16 cellular contexts compared by ENCODE assay signal in the genomic region with DNA sequence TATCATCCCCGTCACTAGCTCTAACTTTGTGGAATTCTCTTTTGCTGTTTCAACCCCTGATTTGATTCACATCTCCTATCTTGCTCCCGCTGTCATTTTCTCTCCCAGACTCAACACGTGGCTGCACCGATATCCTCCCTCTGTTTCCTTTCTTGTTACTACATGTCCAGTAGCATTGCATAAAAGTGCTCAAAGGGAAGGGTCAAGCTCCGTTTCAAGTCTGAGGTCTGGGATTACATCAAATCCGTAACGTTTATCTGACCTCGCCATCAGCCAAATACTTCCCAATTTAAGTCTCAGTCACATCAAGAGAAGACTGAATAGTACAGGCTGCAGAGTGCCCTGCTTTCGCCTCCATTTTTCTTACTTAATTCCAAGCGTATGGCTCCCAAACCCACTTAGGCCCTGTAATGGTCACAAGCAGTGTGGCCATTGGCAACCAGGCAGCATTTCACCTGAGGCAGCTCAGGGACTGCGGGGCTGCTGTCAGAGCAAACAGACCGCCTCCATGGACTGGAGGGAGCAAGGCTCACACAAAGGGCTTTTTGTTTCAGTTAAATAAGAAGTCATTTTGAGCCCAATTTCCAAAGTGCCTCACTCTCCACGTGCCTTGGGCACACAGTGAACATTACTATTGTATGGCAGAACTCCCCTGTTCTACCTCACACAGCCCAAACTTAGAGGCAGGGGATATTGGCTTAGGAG.
DNase-seq lines count a peak whose midpoint lies in the region; ATAC-seq and TF ChIP-seq lines count a peak whose summit lies in the region.
"Had no signal": no experiment of that assay in that cellular context is flagged by ENCODE, and none has a peak within 500 bp of the region (broad histone marks: within the 10 kb centered on the region; RNA-seq: fewer than 3 reads in every experiment).

No MANE protein-coding gene starts in this region.

- no peaks in the 10 kb centered on the region for H3F3A ChIP-seq in SU-DHL-6 (ENCODE audit: insufficient read depth)

- H3K4me1 Mint-ChIP-seq in activated CD4-positive, alpha-beta T cell treated with anti-CD3 and anti-CD28 coated beads, Interleukin-2, amount 10 ng/mL, durations not matched to agents 24 days and 14 days, result no peaks in the 10 kb centered on the region
- peaks cover 7% of the 10 kb centered on the region for H3K4me1 Mint-ChIP-seq in Caco-2 (ENCODE audit: low read depth, unreplicated experiment)
- peaks cover 8% of the 10 kb centered on the region for H3K4me1 Mint-ChIP-seq in mesothelial cell of epicardium
- H3K4me1 Mint-ChIP-seq: CD4-positive, alpha-beta memory T cell; central memory CD8-positive, alpha-beta T cell had no signal

- no peak overlapping the region for H3K27ac ChIP-seq in SU-DHL-6 (ENCODE audit: low read depth, low read length)
- H3K27ac ChIP-seq: foreskin keratinocyte, SK-N-MC, tibial nerve, VCaP had no signal

- H3K4me3 ChIP-seq in SU-DHL-6 (ENCODE audit: insufficient read depth, low read length, poor library complexity, severe bottlenecking) (no peak overlapping the region), Caco-2 (ENCODE audit: low read depth, low read length) (no peak overlapping the region)
- H3K4me3 ChIP-seq: SK-N-MC, tibial nerve had no signal

- no peak overlapping the region for H3K9ac ChIP-seq in SU-DHL-6 (ENCODE audit: low read length)

- no peaks in the 10 kb centered on the region for H3K9me3 ChIP-seq in SU-DHL-6 (ENCODE audit: insufficient read depth, low read length)
- no peaks in the 10 kb centered on the region for H3K9me3 ChIP-seq in Caco-2
- H3K9me3 ChIP-seq: tibial nerve had no signal

- H3K27me3 ChIP-seq in SU-DHL-6 (ENCODE audit: low read length) (no peaks in the 10 kb centered on the region), Caco-2 (replicated peaks; ENCODE audit: control insufficient read depth, insufficient read depth, low read length) (no peaks in the 10 kb centered on the region)
- H3K27me3 ChIP-seq: foreskin keratinocyte, tibial nerve had no signal

- CTCF ChIA-PET in Caco-2 (lab: Charles Lee), result no interaction called here

- ATAC-seq in GM19463 (IDR thresholded peaks at IDR 0.05; ENCODE audit: unreplicated experiment), result no peak
- ATAC-seq: foreskin keratinocyte had no signal

- H3K79me2 ChIP-seq in SU-DHL-6 (ENCODE audit: insufficient read depth, low read length), result no peaks in the 10 kb centered on the region

- no peaks in the 10 kb centered on the region for H3K36me3 ChIP-seq in SU-DHL-6 (ENCODE audit: low read length)
- no peaks in the 10 kb centered on the region for H3K36me3 ChIP-seq in Caco-2 (ENCODE audit: control insufficient read depth, insufficient read depth, low read length)
- H3K36me3 ChIP-seq: tibial nerve had no signal

- no peaks in the 10 kb centered on the region for H3K36me3 Mint-ChIP-seq in activated CD4-positive, alpha-beta T cell treated with anti-CD3 and anti-CD28 coated beads, Interleukin-2, amount 10 ng/mL, durations not matched to agents 24 days and 14 days (ENCODE audit: low read depth)
- no peaks in the 10 kb centered on the region for H3K36me3 Mint-ChIP-seq in Caco-2 (ENCODE audit: insufficient read depth, unreplicated experiment)
- H3K36me3 Mint-ChIP-seq in mesothelial cell of epicardium, result no peaks in the 10 kb centered on the region
- H3K36me3 Mint-ChIP-seq: CD4-positive, alpha-beta memory T cell had no signal

- no peaks in the 10 kb centered on the region for H3K4me1 ChIP-seq in Caco-2
- H3K4me1 ChIP-seq: foreskin keratinocyte had no signal

- peaks cover 2% of the 10 kb centered on the region for H3K27me3 Mint-ChIP-seq in activated CD4-positive, alpha-beta T cell treated with anti-CD3 and anti-CD28 coated beads, Interleukin-2, amount 10 ng/mL, durations not matched to agents 24 days and 14 days
- no peaks in the 10 kb centered on the region for H3K27me3 Mint-ChIP-seq in Caco-2 (ENCODE audit: insufficient read depth, unreplicated experiment)
- H3K27me3 Mint-ChIP-seq in mesothelial cell of epicardium (ENCODE audit: low read depth), result no peaks in the 10 kb centered on the region
- H3K27me3 Mint-ChIP-seq: CD4-positive, alpha-beta memory T cell; central memory CD8-positive, alpha-beta T cell had no signal

- no TSS peak for BruUV-seq in Caco-2 (replicated peaks; lab: Mats Ljungman, UMichigan)

- POLR2A ChIA-PET in Caco-2 (lab: Charles Lee), result no interaction called here

- no peaks in the 10 kb centered on the region for H3K9me2 ChIP-seq in SU-DHL-6 (replicated peaks; ENCODE audit: insufficient read depth, low read length)

- H3K9me3 Mint-ChIP-seq in activated CD4-positive, alpha-beta T cell treated with anti-CD3 and anti-CD28 coated beads, Interleukin-2, amount 10 ng/mL, durations not matched to agents 24 days and 14 days, result no peaks in the 10 kb centered on the region
- H3K9me3 Mint-ChIP-seq in Caco-2 (ENCODE audit: unreplicated experiment) (peaks cover 10% of the 10 kb centered on the region), mesothelial cell of epicardium (no peaks in the 10 kb centered on the region)
- H3K9me3 Mint-ChIP-seq: central memory CD8-positive, alpha-beta T cell had no signal

- no peak overlapping the region for H3K27ac Mint-ChIP-seq in activated CD4-positive, alpha-beta T cell treated with anti-CD3 and anti-CD28 coated beads, Interleukin-2, amount 10 ng/mL, durations not matched to agents 24 days and 14 days
- H3K27ac Mint-ChIP-seq in Caco-2 (ENCODE audit: unreplicated experiment), result no peak overlapping the region
- H3K27ac Mint-ChIP-seq in mesothelial cell of epicardium, result no peak overlapping the region
- H3K27ac Mint-ChIP-seq: CD4-positive, alpha-beta memory T cell had no signal

- H2AFZ ChIP-seq in SU-DHL-6 (ENCODE audit: low read depth, low read length, severe bottlenecking), result peak overlapping the region; percentile 56

- TF ChIP-seq CTCF in SU-DHL-6 (IDR thresholded peaks at IDR 0.05; ENCODE audit: insufficient read depth, low read length, poor library complexity, severe bottlenecking) (no peak), Caco-2 (IDR thresholded peaks at IDR 0.05; ENCODE audit: insufficient read depth in 1 of 2, low read depth in 1 of 2, low read length in 1 of 2, severe bottlenecking in 1 of 2, unreplicated experiment in 1 of 2) (no peak), mesothelial cell of epicardium (IDR thresholded peaks at IDR 0.05; ENCODE audit: unreplicated experiment) (no peak)

- intact Hi-C loops in activated CD4-positive, alpha-beta T cell treated with anti-CD3 and anti-CD28 coated beads, Interleukin-2, amount 10 ng/mL, durations not matched to agents 24 days and 14 days (cut with micrococcal nuclease), result no loop called here
- intact Hi-C loops in Caco-2 (cut with micrococcal nuclease; ENCODE audit: unreplicated experiment), result loop anchor here (2.0 kb wide), 1 partner anchor 219 kb away; no protein-coding TSS in a partner anchor

- DNase-seq in activated CD4-positive, alpha-beta T cell treated with anti-CD3 and anti-CD28 coated beads, Interleukin-2, amount 10 ng/mL, durations not matched to agents 24 days and 14 days, result peak; percentile 48
- DNase-seq in activated CD4-positive, alpha-beta T cell treated with anti-CD3 and anti-CD28 coated beads, Interleukin-2, amount 50 U/mL, for 4 hours, result no peak
- DNase-seq in medulla oblongata (ENCODE audit: extremely low spot score) (peak; percentile 53), Caco-2 (no peak), mesothelial cell of epicardium (ENCODE audit: low spot score in 2 of 2, unreplicated experiment in 2 of 2) (no peak)
- DNase-seq in activated CD4-positive, CD25-positive, alpha-beta regulatory T cell (lab: John Stamatoyannopoulos, UW), result no peak
- DNase-seq: CD4-positive, alpha-beta memory T cell; foreskin keratinocyte; NCI-H2171; stimulated activated CD4-positive, alpha-beta T cell treated with anti-CD3 and anti-CD28 coated beads, Interleukin-4, amount 100 ng/mL, for 24 hours had no signal

- H3K4me3 Mint-ChIP-seq in activated CD4-positive, alpha-beta T cell treated with anti-CD3 and anti-CD28 coated beads, Interleukin-2, amount 10 ng/mL, durations not matched to agents 24 days and 14 days, result no peak overlapping the region
- H3K4me3 Mint-ChIP-seq in Caco-2 (ENCODE audit: unreplicated experiment) (no peak overlapping the region), mesothelial cell of epicardium (no peak overlapping the region)
- H3K4me3 Mint-ChIP-seq: CD4-positive, alpha-beta memory T cell; central memory CD8-positive, alpha-beta T cell had no signal

- no peaks in the 10 kb centered on the region for H4K20me1 ChIP-seq in SU-DHL-6 (ENCODE audit: low read depth, low read length)

- peak overlapping the region; percentile 54 for H3K4me2 ChIP-seq in SU-DHL-6 (ENCODE audit: low read depth, low read length, poor library complexity, severe bottlenecking)

Comparison
In these comparisons a context has a peak if more than half of its experiments do, and no peak if none do; other contexts are left out.
1. DNase-seq: peak in activated CD4-positive, alpha-beta T cell treated with anti-CD3 and anti-CD28 coated beads, Interleukin-2, amount 10 ng/mL, durations not matched to agents 24 days and 14 days (single experiment) and medulla oblongata (single experiment); none in activated CD4-positive, alpha-beta T cell treated with anti-CD3 and anti-CD28 coated beads, Interleukin-2, amount 50 U/mL, for 4 hours (0 of 2), Caco-2 (0 of 2), mesothelial cell of epicardium (0 of 2) and activated CD4-positive, CD25-positive, alpha-beta regulatory T cell (0 of 4).